19 cellular contexts compared by ENCODE assay signal in genomic region chr19:51733742-51734522, GRCh38. TPM values are rescaled to one million over a fixed set of nuclear protein-coding genes. Genes with fewer than 3 reads are reported as not detected.
DNase-seq lines count a peak whose midpoint lies in the region; ATAC-seq and TF ChIP-seq lines count a peak whose summit lies in the region.
"Had no signal": no experiment of that assay in that cellular context is flagged by ENCODE, and none has a peak within 500 bp of the region (broad histone marks: within the 10 kb centered on the region; RNA-seq: fewer than 3 reads in every experiment).

No MANE protein-coding gene starts in this region.

- 0 out of 2 replicates have a peak overlapping the region, but pooled peaks have one; percentile 35 for H3K4me3 ChIP-seq in iPS-20b (ENCODE audit: low read length)
- H3K4me3 ChIP-seq in sigmoid colon = no peak overlapping the region
- H3K4me3 ChIP-seq: A549, GM12878 had no signal

- no peak for TF ChIP-seq EP300 in sigmoid colon (IDR thresholded peaks at IDR 0.05)

- TF ChIP-seq POLR2A in sigmoid colon (IDR thresholded peaks at IDR 0.05) = no peak

- ATAC-seq in WTC11 (peak; percentile 46), omental fat pad (ENCODE audit: low FRiP score) (peak; percentile 39), HG02588 (IDR thresholded peaks at IDR 0.05; ENCODE audit: unreplicated experiment) (no peak)
- no peak for ATAC-seq in activated T-cell treated with anti-CD3 and anti-CD28 coated beads, Interleukin-2, amount 50 U/mL, for 4 hours
- ATAC-seq: A549, GM12878 had no signal

- H3K4me3 Mint-ChIP-seq in WTC11 = no peak overlapping the region
- H3K4me3 Mint-ChIP-seq in activated T-cell treated with anti-CD3 and anti-CD28 coated beads, Interleukin-2, amount 50 U/mL, for 4 hours = no peak overlapping the region
- H3K4me3 Mint-ChIP-seq: CD4-positive, alpha-beta T cell had no signal

- H3K27me3 ChIP-seq in iPS-20b (ENCODE audit: insufficient read depth, low read length) = no peaks in the 10 kb centered on the region
- peaks cover 0 to 39% (median 4%) of the 10 kb centered on the region in 3 donors for H3K27me3 ChIP-seq in sigmoid colon

- H3K27me3 Mint-ChIP-seq in WTC11 (ENCODE audit: low read depth) = peaks cover 8% of the 10 kb centered on the region
- H3K27me3 Mint-ChIP-seq in activated T-cell treated with anti-CD3 and anti-CD28 coated beads, Interleukin-2, amount 50 U/mL, for 4 hours (ENCODE audit: low read depth) = peaks cover 23% of the 10 kb centered on the region

- DNase-seq in ELF-1 (ENCODE audit: low read depth, low spot score) = peak; percentile 61
- no peak for DNase-seq in WTC11 (ENCODE audit: low spot score)
- DNase-seq in omental fat pad (ENCODE audit: low spot score) = no peak
- DNase-seq in sigmoid colon = no peak
- no peak for DNase-seq in activated T-cell treated with anti-CD3 and anti-CD28 coated beads, Interleukin-2, amount 50 U/mL, for 4 hours
- DNase-seq in SW480 (ENCODE audit: low spot score) = no peak
- DNase-seq: AML-193; Caco-2; CD4-positive, alpha-beta T cell; HCEC 1CT had no signal

- H3K4me1 ChIP-seq in iPS-20b (ENCODE audit: insufficient read depth, low read length) (0 out of 2 replicates have a peak, but pooled peaks cover 3% of the 10 kb centered on the region), sigmoid colon (no peaks in the 10 kb centered on the region)
- H3K4me1 ChIP-seq: A549, Caco-2 had no signal

- peaks cover 14% of the 10 kb centered on the region for H3K4me1 Mint-ChIP-seq in WTC11
- no peaks in the 10 kb centered on the region for H3K4me1 Mint-ChIP-seq in activated T-cell treated with anti-CD3 and anti-CD28 coated beads, Interleukin-2, amount 50 U/mL, for 4 hours (ENCODE audit: low read depth)

- POLR2A ChIA-PET in WTC11 (lab: Charles Lee) = no interaction called here

- H3K36me3 ChIP-seq in iPS-20b (ENCODE audit: insufficient read depth, low read depth, low read length) (no peaks in the 10 kb centered on the region), sigmoid colon (no peaks in the 10 kb centered on the region)

- peaks cover 20% of the 10 kb centered on the region for H3K36me3 Mint-ChIP-seq in WTC11
- no peaks in the 10 kb centered on the region for H3K36me3 Mint-ChIP-seq in activated T-cell treated with anti-CD3 and anti-CD28 coated beads, Interleukin-2, amount 50 U/mL, for 4 hours (ENCODE audit: insufficient read depth)

- H3K27ac Mint-ChIP-seq in WTC11 = no peak overlapping the region
- H3K27ac Mint-ChIP-seq: CD4-positive, alpha-beta T cell had no signal

- intact Hi-C loops in sigmoid colon (cut with DNase I) = no loop called here

- H3K9me3 Mint-ChIP-seq in WTC11 = peaks cover 22% of the 10 kb centered on the region
- H3K9me3 Mint-ChIP-seq in activated T-cell treated with anti-CD3 and anti-CD28 coated beads, Interleukin-2, amount 50 U/mL, for 4 hours = peaks cover 14% of the 10 kb centered on the region

- TF ChIP-seq CTCF in WTC11 (IDR thresholded peaks at IDR 0.05) = no peak
- TF ChIP-seq CTCF in omental fat pad (IDR thresholded peaks at IDR 0.05) = no peak
- no peak for TF ChIP-seq CTCF in sigmoid colon (IDR thresholded peaks at IDR 0.05)

- H3K9me3 ChIP-seq in iPS-20b (ENCODE audit: insufficient read depth, low read depth, low read length) = peaks cover 6% of the 10 kb centered on the region; the same call in 1 of the 2 replicates
- no peaks in the 10 kb centered on the region for H3K9me3 ChIP-seq in sigmoid colon

- no peak overlapping the region for H3K27ac ChIP-seq in iPS-20b (ENCODE audit: low read length)
- H3K27ac ChIP-seq in sigmoid colon = no peak overlapping the region
- H3K27ac ChIP-seq: 22Rv1, A549, C4-2B had no signal

- CTCF ChIA-PET in WTC11 (lab: Charles Lee) = no interaction called here

- H3K9ac ChIP-seq in iPS-20b (ENCODE audit: low read depth, low read length) = no peak overlapping the region

- WGBS in sigmoid colon, 2 donors = 78 to 81% methylated on average over 7 of the region's 7 CpGs

TF ChIP-seq in WTC11, 78 proteins besides CTCF, POLR2A, EP300 and RAD21:
- TF ChIP-seq ZNF423 (CRISPR knock-in tag; IDR thresholded peaks at IDR 0.05) (no peak), PRDM15 (CRISPR knock-in tag; IDR thresholded peaks at IDR 0.05) (peak; percentile 39; the same call in 1 of the 2 replicates)

RNA-seq across cellular contexts. Expression of gene HAS1, which starts 10.1 kb away (rescaled TPM):
- total RNA-seq in WTC11 (2021) (0.73 to 1.0 TPM (median 1.0 TPM) in 3 replicates), omental fat pad (100 to 1,000 TPM in 2 of 4 donors, 10 to 100 TPM in 1, 1 to 10 TPM in 1; 1.1 to 534 (median 190) TPM), sigmoid colon (1 to 10 TPM in 1 of 4 donors, under 1 TPM in 2, not detected in 1; 0.49 to 3.1 (median 0.83) TPM)
- 1 to 10 TPM in 1 of 3 donors, under 1 TPM in 2; 0.17 to 1.2 (median 0.46) TPM for polyA plus RNA-seq in sigmoid colon
- not detected for total RNA-seq in activated T-cell treated with anti-CD3 and anti-CD28 coated beads, Interleukin-2, amount 50 U/mL, for 4 hours
- total RNA-seq: Caco-2; CD4-positive, alpha-beta T cell; GM12878; H4; HT1080 had no signal
- polyA plus RNA-seq: A549, BJ, GM12878 had no signal

RNA-seq across cellular contexts. Expression of gene FPR1, which starts 17.7 kb away (rescaled TPM):
- total RNA-seq in WTC11 (2021) (0.72 TPM in 1 of 3 replicates, not detected in the others), omental fat pad (10 to 100 TPM; 15.0 to 77.5 (median 56.5) TPM), sigmoid colon (10 to 100 TPM in 1 of 4 donors, 1 to 10 TPM in 3; 2.8 to 15.9 (median 6.2) TPM)
- 10 to 100 TPM in 1 of 3 donors, 1 to 10 TPM in 2; 1.2 to 12.0 (median 4.6) TPM for polyA plus RNA-seq in sigmoid colon
- not detected for total RNA-seq in activated T-cell treated with anti-CD3 and anti-CD28 coated beads, Interleukin-2, amount 50 U/mL, for 4 hours
- total RNA-seq: Caco-2, GM12878 had no signal
- polyA plus RNA-seq: A549, BJ, GM12878 had no signal

RNA-seq across cellular contexts. Expression of gene FPR2, which starts 27.0 kb away (rescaled TPM):
- total RNA-seq in WTC11 (2021) = 0.30 to 0.71 TPM (median 0.31 TPM) in 3 replicates
- total RNA-seq in omental fat pad = 10 to 100 TPM in 1 of 4 donors, 1 to 10 TPM in 3; 3.1 to 16.2 (median 7.5) TPM
- 1 to 10 TPM in 2 of 4 donors, under 1 TPM in 1, not detected in 1; 0.36 to 3.7 (median 1.2) TPM for total RNA-seq in sigmoid colon
- 1 to 10 TPM in 2 of 3 donors, under 1 TPM in 1; 0.60 to 2.3 (median 1.4) TPM for polyA plus RNA-seq in sigmoid colon
- not detected for total RNA-seq in activated T-cell treated with anti-CD3 and anti-CD28 coated beads, Interleukin-2, amount 50 U/mL, for 4 hours
- total RNA-seq: Caco-2; CD4-positive, alpha-beta T cell; GM12878 had no signal
- polyA plus RNA-seq: A549, BJ, GM12878 had no signal

RNA-seq across cellular contexts. Expression of gene SPACA6, which starts 40.8 kb away (rescaled TPM):
- total RNA-seq in WTC11 (2021) (9.3 to 13.3 TPM (median 9.8 TPM) in 3 replicates), omental fat pad (10 to 100 TPM in 3 of 4 donors, 1 to 10 TPM in 1; 6.2 to 14.2 (median 11.4) TPM), sigmoid colon (10 to 100 TPM; 19.9 to 45.7 (median 29.1) TPM)
- 1 to 10 TPM in 2 of 3 donors, not detected in 1; 3.0 to 4.8 TPM for polyA plus RNA-seq in sigmoid colon
- 1 to 10 TPM; 1.6 to 2.3 (median 2.1) TPM for total RNA-seq in activated T-cell treated with anti-CD3 and anti-CD28 coated beads, Interleukin-2, amount 50 U/mL, for 4 hours

Comparison
In these comparisons a context has a peak if more than half of its experiments do, and no peak if none do; other contexts are left out.
1. ATAC-seq: peak in WTC11 (single experiment) and omental fat pad (single experiment); none in activated T-cell treated with anti-CD3 and anti-CD28 coated beads, Interleukin-2, amount 50 U/mL, for 4 hours (0 of 2) and HG02588 (single experiment).